ENCODE assay signal across 8 cellular contexts in genomic region chr14:49633650-49634546, GRCh38. TPM values are rescaled to one million over a fixed set of nuclear protein-coding genes. Genes with fewer than 3 reads are reported as not detected.
DNase-seq lines count a peak whose midpoint lies in the region; ATAC-seq and TF ChIP-seq lines count a peak whose summit lies in the region.

No MANE protein-coding gene starts in this region.

- no peaks in the 10 kb centered on the region for H3K27me3 ChIP-seq in colonic mucosa
- no peaks in the 10 kb centered on the region for H3K27me3 ChIP-seq in left lung

- peak; percentile 98 to 99 for DNase-seq in NCI-H524 (lab: John Stamatoyannopoulos, UW)
- DNase-seq in activated CD4-positive, alpha-beta T cell treated with anti-CD3 and anti-CD28 coated beads for 48 hours = peak; percentile 97
- peak; percentile 94 for DNase-seq in colonic mucosa
- peak; percentile 95 to 98 for DNase-seq in left lung
- peak; percentile 93 for DNase-seq in stimulated activated CD4-positive, alpha-beta T cell treated with anti-CD3 and anti-CD28 coated beads, Interleukin-2, amount 100 ng/mL, for 4 hours (ENCODE audit: low read depth)

- peak overlapping the region; percentile 93 to 99 for H3K9ac ChIP-seq in colonic mucosa (ENCODE audit: low read depth in 2 of 2, low read length in 2 of 2)

- TF ChIP-seq CTCF in C4-2B (conservative IDR thresholded peaks at IDR 0.05) (peak; percentile 96), colonic mucosa (IDR thresholded peaks at IDR 0.05) (peak; percentile 73), left lung (IDR thresholded peaks at IDR 0.05) (peak; percentile 68 to 70)

- H3K27ac ChIP-seq in C4-2B (peak overlapping the region; percentile 95), colonic mucosa (peak overlapping the region; percentile 99), left lung (peak overlapping the region; percentile 96 to 98)

- H3K9me3 ChIP-seq in colonic mucosa (no peaks in the 10 kb centered on the region), left lung (no peaks in the 10 kb centered on the region)

- H3K36me3 ChIP-seq in colonic mucosa (no peaks in the 10 kb centered on the region), left lung (peaks cover 0 to 15% of the 10 kb centered on the region in 2 donors)

- ATAC-seq in GM19324 (IDR thresholded peaks at IDR 0.05; ENCODE audit: low FRiP score, unreplicated experiment) = peak; percentile 84
- peak; percentile 78 for ATAC-seq in HG03460 (IDR thresholded peaks at IDR 0.05; ENCODE audit: unreplicated experiment)
- peak; percentile 95 for ATAC-seq in left lung

- intact Hi-C loops in colonic mucosa (cut with DNase I) (loop anchor here (5.0 to 10.0 kb wide), 2 partner anchors 198 to 481 kb away; partner anchors contain the start of gene VCPKMT), left lung (cut with DNase I) (loop anchor here in 1 of 2 donors (10.0 kb wide), 1 partner anchor 201 kb away; no protein-coding TSS in a partner anchor)

- H3K4me1 ChIP-seq in colonic mucosa = no peaks in the 10 kb centered on the region
- peaks cover 18 to 61% of the 10 kb centered on the region in 2 donors for H3K4me1 ChIP-seq in left lung

- H3K4me3 ChIP-seq in colonic mucosa = peak overlapping the region; percentile 92
- peak overlapping the region; percentile 76 to 98 for H3K4me3 ChIP-seq in left lung

RNA-seq across cellular contexts. Expression of gene DNAAF2, which starts 1.1 kb away (rescaled TPM):
- 1 to 10 TPM; 6.8 to 8.3 TPM for total RNA-seq in colonic mucosa
- 1 to 10 TPM; 5.4 to 6.8 TPM for total RNA-seq in left lung

RNA-seq across cellular contexts. Expression of gene MGAT2, which starts 13.3 kb away (rescaled TPM):
- 10 to 100 TPM; 44.9 to 47.3 TPM for total RNA-seq in colonic mucosa
- total RNA-seq in left lung = 10 to 100 TPM; 35.3 to 47.2 TPM

RNA-seq across cellular contexts. Expression of gene RPL36AL, which starts 13.5 kb away (rescaled TPM):
- 100 to 1,000 TPM; 197 to 198 TPM for total RNA-seq in colonic mucosa
- 100 to 1,000 TPM; 111 to 137 TPM for total RNA-seq in left lung

RNA-seq across cellular contexts. Expression of gene LRR1, which starts 35.2 kb away (rescaled TPM):
- total RNA-seq in colonic mucosa (10 to 100 TPM; 24.3 to 39.8 TPM), left lung (10 to 100 TPM; 10.1 to 14.6 TPM)

RNA-seq across cellular contexts. Expression of gene RPS29, which starts 47.7 kb away (rescaled TPM):
- total RNA-seq in colonic mucosa = 1,000 to 10,000 TPM; 1,421 to 1,478 TPM
- total RNA-seq in left lung = 1,000 to 10,000 TPM; 1,178 to 1,228 TPM

Comparison
In these comparisons a context has a peak if more than half of its experiments do, and no peak if none do; other contexts are left out.
1. Peak in every context shown above with its lines: DNase-seq, ATAC-seq, H3K4me3 ChIP-seq and H3K27ac ChIP-seq.